ENCODE assay signal across 15 cellular contexts in the genomic region with DNA sequence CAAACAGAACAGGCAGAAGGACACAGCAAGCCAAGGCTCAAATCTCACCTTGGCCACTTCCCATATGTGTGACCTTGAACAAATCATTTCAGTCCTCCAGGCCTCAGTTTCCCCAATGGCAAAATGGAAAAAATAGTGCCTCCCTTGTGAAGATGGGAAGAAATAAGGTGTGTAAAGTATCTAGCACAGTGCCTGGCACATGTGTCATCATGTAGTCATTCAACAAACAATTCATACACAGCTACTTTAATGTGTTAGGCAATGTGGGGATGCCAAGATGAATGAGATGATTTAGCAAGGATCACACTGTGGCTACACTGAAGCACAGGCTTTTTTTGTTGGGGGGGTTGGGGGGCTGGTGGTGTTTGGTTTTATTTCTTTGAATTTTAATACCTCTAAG. TPM values are rescaled to one million over a fixed set of nuclear protein-coding genes. Genes with fewer than 3 reads are reported as not detected.
DNase-seq lines count a peak whose midpoint lies in the region; ATAC-seq and TF ChIP-seq lines count a peak whose summit lies in the region.
"Had no signal": no experiment of that assay in that cellular context is flagged by ENCODE, and none has a peak within 500 bp of the region (broad histone marks: within the 10 kb centered on the region; RNA-seq: fewer than 3 reads in every experiment).

No MANE protein-coding gene starts in this region.

- no peaks in the 10 kb centered on the region for H3K27me3 ChIP-seq in DND-41 (ENCODE audit: insufficient read depth, low read length, poor library complexity)
- H3K27me3 ChIP-seq in CD8-positive, alpha-beta T cell (ENCODE audit: insufficient read depth, low read length): no peaks in the 10 kb centered on the region
- H3K27me3 ChIP-seq: BE2C had no signal

- CTCF ChIA-PET in CD8-positive, alpha-beta T cell (lab: Charles Lee): interaction anchor here (1.5 to 16.3 kb wide), 2 partner anchors 9 to 34 kb away, joined by 5 to 262 read pairs; no protein-coding TSS in a partner anchor

- no peak overlapping the region for H3K4me3 ChIP-seq in DND-41 (ENCODE audit: low read depth in 1 of 2, low read length in 2 of 2)
- H3K4me3 ChIP-seq in CD8-positive, alpha-beta T cell (ENCODE audit: low read depth, low read length): no peak overlapping the region
- H3K4me3 ChIP-seq: SJSA1 had no signal

- intact Hi-C loops in CD8-positive, alpha-beta T cell (cut with DNase I, micrococcal nuclease): no loop called here

- TF ChIP-seq CTCF in C4-2B (conservative IDR thresholded peaks at IDR 0.05) (no peak), DND-41 (IDR thresholded peaks at IDR 0.05; ENCODE audit: borderline replicate concordance, extremely low read depth, low read length, poor library complexity, severe bottlenecking) (no peak), glutamatergic neuron (IDR thresholded peaks at IDR 0.05; ENCODE audit: partially characterized antibody, unreplicated experiment) (no peak)
- no peak for TF ChIP-seq CTCF in CD8-positive, alpha-beta T cell (IDR thresholded peaks at IDR 0.05)

- H3K4me3 Mint-ChIP-seq in glutamatergic neuron (ENCODE audit: unreplicated experiment): no peak overlapping the region
- no peak overlapping the region for H3K4me3 Mint-ChIP-seq in CD8-positive, alpha-beta T cell

- H4K20me1 ChIP-seq in DND-41 (ENCODE audit: insufficient read depth, low read length): peaks cover 30% of the 10 kb centered on the region

- ATAC-seq in DND-41 (ENCODE audit: insufficient read depth, low read depth): no peak
- ATAC-seq in GM18907 (IDR thresholded peaks at IDR 0.05; ENCODE audit: unreplicated experiment): no peak
- ATAC-seq in CD8-positive, alpha-beta T cell: no peak

- H3K4me1 Mint-ChIP-seq in glutamatergic neuron (ENCODE audit: low read depth, unreplicated experiment): peaks cover 48% of the 10 kb centered on the region
- H3K4me1 Mint-ChIP-seq in CD8-positive, alpha-beta T cell (ENCODE audit: low read depth): peaks cover 23% of the 10 kb centered on the region

- peaks cover 26% of the 10 kb centered on the region for H3K27me3 Mint-ChIP-seq in glutamatergic neuron (ENCODE audit: unreplicated experiment)
- peaks cover 82% of the 10 kb centered on the region for H3K27me3 Mint-ChIP-seq in CD8-positive, alpha-beta T cell (ENCODE audit: low read depth)

- no peak overlapping the region for H3K9ac ChIP-seq in DND-41 (ENCODE audit: low read depth, low read length)

- H3K9me3 ChIP-seq in DND-41 (ENCODE audit: insufficient read depth, low read length, severe bottlenecking): no peaks in the 10 kb centered on the region
- H3K9me3 ChIP-seq in CD8-positive, alpha-beta T cell (ENCODE audit: low read length): no peaks in the 10 kb centered on the region
- H3K9me3 ChIP-seq: BE2C, SJSA1 had no signal

- H3K36me3 ChIP-seq in DND-41 (ENCODE audit: insufficient read depth, low read length): no peaks in the 10 kb centered on the region
- H3K36me3 ChIP-seq in CD8-positive, alpha-beta T cell (ENCODE audit: insufficient read depth, low read length): no peaks in the 10 kb centered on the region
- H3K36me3 ChIP-seq: BE2C, SJSA1 had no signal

- POLR2A ChIA-PET in CD8-positive, alpha-beta T cell (lab: Charles Lee): no interaction called here

- no peaks in the 10 kb centered on the region for H3K79me2 ChIP-seq in DND-41 (ENCODE audit: insufficient read depth, low read length)

- peak overlapping the region; percentile 49 for H3K27ac ChIP-seq in C4-2B
- no peak overlapping the region for H3K27ac ChIP-seq in DND-41 (ENCODE audit: low read length)
- peak overlapping the region; percentile 84 for H3K27ac ChIP-seq in angular gyrus (ENCODE audit: low read depth, low read length)
- no peak overlapping the region for H3K27ac ChIP-seq in CD8-positive, alpha-beta T cell (ENCODE audit: low read depth, low read length)
- H3K27ac ChIP-seq: HL-60, SJSA1 had no signal

- no peak overlapping the region for H2AFZ ChIP-seq in DND-41 (ENCODE audit: low read depth, low read length)

- peaks cover 20% of the 10 kb centered on the region for H3K9me3 Mint-ChIP-seq in glutamatergic neuron (ENCODE audit: unreplicated experiment)
- H3K9me3 Mint-ChIP-seq in CD8-positive, alpha-beta T cell: no peaks in the 10 kb centered on the region

- H3K27ac Mint-ChIP-seq in glutamatergic neuron (ENCODE audit: unreplicated experiment): peak overlapping the region; percentile 93
- no peak overlapping the region for H3K27ac Mint-ChIP-seq in CD8-positive, alpha-beta T cell

- DNase-seq in DND-41 (peak; percentile 53), glutamatergic neuron (no peak), H4 (ENCODE audit: low spot score) (no peak), GF-D8 (lab: John Stamatoyannopoulos, UW) (no peak)
- no peak for DNase-seq in CD8-positive, alpha-beta T cell
- DNase-seq: DMS 273 treated with DMSO at 0.1 percent for 48 hours, H7, NCI-H187 treated with DMSO at 0.1 percent for 48 hours, NCI-H446 had no signal

- H3K4me1 ChIP-seq in DND-41 (ENCODE audit: insufficient read depth, low read length): peaks cover 30% of the 10 kb centered on the region
- H3K4me1 ChIP-seq in CD8-positive, alpha-beta T cell (ENCODE audit: insufficient read depth, low read length): peaks cover 20% of the 10 kb centered on the region
- H3K4me1 ChIP-seq: SJSA1 had no signal

- peak overlapping the region; percentile 21; the same call in 1 of the 2 replicates for H3K4me2 ChIP-seq in DND-41 (ENCODE audit: insufficient read depth, low read length)

- H3K36me3 Mint-ChIP-seq in glutamatergic neuron (ENCODE audit: unreplicated experiment): no peaks in the 10 kb centered on the region
- no peaks in the 10 kb centered on the region for H3K36me3 Mint-ChIP-seq in CD8-positive, alpha-beta T cell

RNA-seq across cellular contexts. Expression of a gene that starts 13.3 kb away (rescaled TPM):
- total RNA-seq in glutamatergic neuron (ENCODE audit: unreplicated experiment): 20.8 TPM
- total RNA-seq in H4 (2014; rRNA removed; shearing (Covaris generic)): 0.12 TPM in 1 of 2 replicates, not detected in the other
- under 1 TPM; 0.47 to 0.52 TPM for total RNA-seq in CD8-positive, alpha-beta T cell
- total RNA-seq: SJSA1 had no signal

Comparison
In these comparisons a context has a peak if more than half of its experiments do, and no peak if none do; other contexts are left out.
1. H3K27ac ChIP-seq: peak in C4-2B (single experiment) and angular gyrus (single experiment); none in DND-41 (single experiment) and CD8-positive, alpha-beta T cell (single experiment).
2. RNA of a gene that starts 13.3 kb away (total RNA-seq): 20.8 TPM in glutamatergic neuron (single experiment); 0.47 to 0.52 TPM in CD8-positive, alpha-beta T cell and 0.12 TPM in H4; every median in the first group is over 10 times any median in the second.